Comparison of ENCODE assay signal across 9 cellular contexts in genomic region chr3:187919018-187919417, GRCh38.
DNase-seq lines count a peak whose midpoint lies in the region; ATAC-seq and TF ChIP-seq lines count a peak whose summit lies in the region.
"Had no signal": no experiment of that assay in that cellular context is flagged by ENCODE, and none has a peak within 500 bp of the region (broad histone marks: within the 10 kb centered on the region; RNA-seq: fewer than 3 reads in every experiment).

No MANE protein-coding gene starts in this region.

- POLR2A ChIA-PET in CD8-positive, alpha-beta memory T cell (lab: Charles Lee): no interaction called here
- POLR2A ChIA-PET in PC-9 (lab: Charles Lee; ENCODE audit: unreplicated experiment): no interaction called here

- no peaks in the 10 kb centered on the region for H3K36me3 ChIP-seq in CD8-positive, alpha-beta memory T cell (ENCODE audit: insufficient read depth, low read length)
- H3K36me3 ChIP-seq in PC-9 (ENCODE audit: low read depth): 0 out of 2 replicates have a peak, but pooled peaks cover 1% of the 10 kb centered on the region

- no peaks in the 10 kb centered on the region for H3K27me3 ChIP-seq in CD8-positive, alpha-beta memory T cell (ENCODE audit: insufficient read depth, low read length, poor library complexity, severe bottlenecking)
- no peaks in the 10 kb centered on the region for H3K27me3 ChIP-seq in PC-9 (ENCODE audit: insufficient read depth, low read depth)

- no TSS peak for BruUV-seq in PC-9 (replicated peaks; lab: Mats Ljungman, UMichigan)

- TF ChIP-seq CTCF in PC-9 (conservative IDR thresholded peaks at IDR 0.05): no peak

- peaks cover 0 to 8% (median 0%) of the 10 kb centered on the region in 3 donors for H3K36me3 Mint-ChIP-seq in CD8-positive, alpha-beta memory T cell
- H3K36me3 Mint-ChIP-seq: brain had no signal

- H3K4me1 Mint-ChIP-seq in CD8-positive, alpha-beta memory T cell: peaks cover 47 to 77% (median 61%) of the 10 kb centered on the region in 3 donors
- H3K4me1 Mint-ChIP-seq: brain had no signal

- intact Hi-C loops in PC-9 (cut with micrococcal nuclease; ENCODE audit: unreplicated experiment): loop anchor here (5.0 to 10.0 kb wide), 3 partner anchors 118 to 1036 kb away; no protein-coding TSS in a partner anchor
- intact Hi-C loops in sciatic nerve (cut with DNase I): no loop called here

- ATAC-seq in GM21576 (IDR thresholded peaks at IDR 0.05; ENCODE audit: unreplicated experiment) (peak; percentile 91), sciatic nerve (no peak)

- H3K4me3 Mint-ChIP-seq in CD8-positive, alpha-beta memory T cell: peak overlapping the region; percentile 73 to 88 (median 83)
- H3K4me3 Mint-ChIP-seq: brain had no signal

- H3K9me2 ChIP-seq in PC-9 (ENCODE audit: insufficient read depth): no peaks in the 10 kb centered on the region

- peak; percentile 41 to 77 (median 60) for DNase-seq in CD8-positive, alpha-beta memory T cell
- DNase-seq in Kasumi-1 (lab: John Stamatoyannopoulos, UW) (peak; percentile 41 to 78), activated T-helper 1 cell treated with Interleukin-2 at 50 U/mL for 16 hours (ENCODE audit: low read depth) (peak; percentile 27), PC-9 (no peak), sciatic nerve (ENCODE audit: low spot score) (no peak), A172 (ENCODE audit: low spot score) (no peak)
- peak; percentile 35 to 36 for DNase-seq in stimulated activated CD4-positive, alpha-beta T cell treated with anti-CD3 and anti-CD28 coated beads, Interleukin-2, amount 100 ng/mL, for 48 hours

- H3K9me3 Mint-ChIP-seq in CD8-positive, alpha-beta memory T cell: peaks cover 0 to 6% (median 2%) of the 10 kb centered on the region in 5 donors

- no peaks in the 10 kb centered on the region for H3K27me3 Mint-ChIP-seq in CD8-positive, alpha-beta memory T cell

- no peaks in the 10 kb centered on the region for H3K9me3 ChIP-seq in CD8-positive, alpha-beta memory T cell (ENCODE audit: low read length)
- H3K9me3 ChIP-seq in PC-9 (ENCODE audit: insufficient read depth, low read depth): peaks cover 7% of the 10 kb centered on the region

- no peaks in the 10 kb centered on the region for H3K79me2 ChIP-seq in PC-9 (ENCODE audit: low read depth)

- peak overlapping the region; percentile 27 for H3K4me3 ChIP-seq in CD8-positive, alpha-beta memory T cell (ENCODE audit: low read length)
- no peak overlapping the region for H3K4me3 ChIP-seq in PC-9

- peaks cover 48% of the 10 kb centered on the region for H3F3A ChIP-seq in PC-9 (ENCODE audit: insufficient read depth, low read depth)

- H4K20me1 ChIP-seq in PC-9 (ENCODE audit: insufficient read depth): no peaks in the 10 kb centered on the region

- peaks cover 23% of the 10 kb centered on the region for H3K4me1 ChIP-seq in CD8-positive, alpha-beta memory T cell (ENCODE audit: insufficient read depth, low read length)
- peaks cover 94% of the 10 kb centered on the region for H3K4me1 ChIP-seq in PC-9 (replicated peaks; ENCODE audit: insufficient read depth)

- H3K27ac ChIP-seq in CD8-positive, alpha-beta memory T cell (ENCODE audit: low read depth, low read length): peak overlapping the region; percentile 22
- no peak overlapping the region for H3K27ac ChIP-seq in PC-9

- CTCF ChIA-PET in CD8-positive, alpha-beta memory T cell (lab: Charles Lee): no interaction called here
- CTCF ChIA-PET in PC-9 (lab: Charles Lee): no interaction called here

- no peak overlapping the region for H2AFZ ChIP-seq in PC-9

- no peak overlapping the region for H3K4me2 ChIP-seq in PC-9

- peak overlapping the region; percentile 84 to 97 (median 92) for H3K27ac Mint-ChIP-seq in CD8-positive, alpha-beta memory T cell
- H3K27ac Mint-ChIP-seq: brain had no signal

Comparison
In these comparisons a context has a peak if more than half of its experiments do, and no peak if none do; other contexts are left out.
1. DNase-seq: peak in CD8-positive, alpha-beta memory T cell (5 of 5), Kasumi-1 (2 of 2), activated T-helper 1 cell treated with Interleukin-2 at 50 U/mL for 16 hours (single experiment) and stimulated activated CD4-positive, alpha-beta T cell treated with anti-CD3 and anti-CD28 coated beads, Interleukin-2, amount 100 ng/mL, for 48 hours (2 of 2); none in PC-9 (0 of 2), sciatic nerve (single experiment) and A172 (single experiment).